8 cellular contexts compared by ENCODE assay signal in genomic region chr6:118933855-118934460, GRCh38. TPM values are rescaled to one million over a fixed set of nuclear protein-coding genes. Genes with fewer than 3 reads are reported as not detected.
DNase-seq lines count a peak whose midpoint lies in the region; FAIRE-seq and TF ChIP-seq lines count a peak whose summit lies in the region.

No MANE protein-coding gene starts in this region.

- H3K4me3 ChIP-seq in ACC112 (ENCODE audit: low read depth, low read length) (peak overlapping the region; percentile 99), LNCaP clone FGC (ENCODE audit: low read depth, low read length) (peak overlapping the region; percentile 89), epithelial cell of esophagus (ENCODE audit: low read length) (peak overlapping the region; percentile 79)

- peaks cover 15% of the 10 kb centered on the region for H3K4me1 ChIP-seq in ACC112 (ENCODE audit: control insufficient read depth, insufficient read depth, low read length, unreplicated experiment)

- FAIRE-seq in GM19239 (lab: Jason Lieb, UNC) = peak; percentile 11

- H3K27ac ChIP-seq in ACC112 (ENCODE audit: low read depth, low read length) (no peak overlapping the region), caudate nucleus (ENCODE audit: low read depth, low read length) (no peak overlapping the region)

- 0 out of 2 replicates have a peak, but pooled peaks cover 3% of the 10 kb centered on the region for H3K36me3 ChIP-seq in ACC112 (ENCODE audit: insufficient read depth, low read length)

- peaks cover 8% of the 10 kb centered on the region for H3K79me2 ChIP-seq in ACC112 (ENCODE audit: control insufficient read depth, insufficient read depth, low read length, unreplicated experiment)

- DNase-seq in GM19239 (ENCODE audit: insufficient read length, low spot score) = no peak
- no peak for DNase-seq in LNCaP clone FGC (ENCODE audit: low read depth)
- no peak for DNase-seq in epithelial cell of esophagus (ENCODE audit: low read depth)
- peak; percentile 33 for DNase-seq in renal cortical epithelial cell (ENCODE audit: low read depth)
- DNase-seq in DMS153 (lab: John Stamatoyannopoulos, UW) = no peak
- DNase-seq in medulla oblongata (ENCODE audit: extremely low spot score) = no peak
- DNase-seq in caudate nucleus (lab: John Stamatoyannopoulos, UW) = no peak

- H3K27me3 ChIP-seq in ACC112 (ENCODE audit: insufficient read depth, low read length) = no peaks in the 10 kb centered on the region

- peak overlapping the region; percentile 97 for H2AFZ ChIP-seq in ACC112 (ENCODE audit: low read length, unreplicated experiment)

- TF ChIP-seq CTCF in LNCaP clone FGC (IDR thresholded peaks at IDR 0.05; ENCODE audit: control insufficient read depth, extremely low read depth, insufficient read depth) (no peak), epithelial cell of esophagus (IDR thresholded peaks at IDR 0.05; ENCODE audit: insufficient read depth, low read depth, low read length, missing control alignments) (no peak)

RNA-seq across cellular contexts. Expression of gene MCM9, which starts 1.0 kb away (rescaled TPM):
- 16.7 and 28.8 TPM in 2 replicates for total RNA-seq in renal cortical epithelial cell

RNA-seq across cellular contexts. Expression of gene ASF1A, which starts 40.0 kb away (rescaled TPM):
- 18.9 and 24.0 TPM in 2 replicates for total RNA-seq in renal cortical epithelial cell
